Comparison of ENCODE assay signal across 26 cellular contexts in the genomic region with DNA sequence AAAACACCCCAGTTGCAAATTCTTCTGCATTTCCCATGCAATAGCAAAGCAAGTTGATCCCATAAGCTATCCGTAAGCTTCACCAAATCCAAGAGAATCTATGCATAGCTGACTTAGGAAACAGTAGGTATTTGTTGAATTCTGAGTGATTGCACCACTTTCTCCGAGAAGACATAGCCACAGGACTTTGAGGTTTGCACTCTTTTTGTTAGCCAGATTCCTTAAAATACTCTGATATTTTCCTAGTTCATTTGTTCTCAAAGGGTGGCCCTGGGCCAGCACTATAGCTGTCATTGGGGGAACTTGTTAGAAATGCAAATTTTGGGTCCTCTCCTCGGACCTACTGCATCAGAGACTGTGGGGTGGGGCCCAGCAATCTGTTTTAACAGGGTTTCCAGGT.
DNase-seq lines count a peak whose midpoint lies in the region; ATAC-seq and TF ChIP-seq lines count a peak whose summit lies in the region.
"Had no signal": no experiment of that assay in that cellular context is flagged by ENCODE, and none has a peak within 500 bp of the region (broad histone marks: within the 10 kb centered on the region; RNA-seq: fewer than 3 reads in every experiment).

No MANE protein-coding gene starts in this region.

- 44 to 50% methylated on average over 1 to 2 of the region's 3 CpGs for WGBS in mesodermal cell (ENCODE audit: insufficient coverage in 2 of 2), 2 experiments

- no peak for TF ChIP-seq CTCF in tibial artery (IDR thresholded peaks at IDR 0.05)

- H3K27me3 ChIP-seq in tibial artery, result no peaks in the 10 kb centered on the region
- H3K27me3 ChIP-seq: body of pancreas, heart left ventricle, Peyer's patch, upper lobe of left lung had no signal

- DNase-seq in SK-MEL-5 (ENCODE audit: low read depth, low spot score) (peak; percentile 48), dedifferentiated amniotic fluid mesenchymal stem cell (ENCODE audit: extremely low spot score) (peak; percentile 40), tibial artery (no peak), T1000 (lab: John Stamatoyannopoulos, UW) (no peak)
- DNase-seq in activated CD4-positive, alpha-beta T cell treated with anti-CD3 and anti-CD28 coated beads for 48 hours, result no peak
- DNase-seq: activated CD4-positive, alpha-beta T cell treated with anti-CD3 and anti-CD28 coated beads for 1 hour; activated CD8-positive, alpha-beta T cell treated with anti-CD3 and anti-CD28 coated beads for 36 hours; body of pancreas; Calu3; CD4-positive, CD25-positive, alpha-beta regulatory T cell; GDM1; HCEC 1CT; heart left ventricle; left ventricle myocardium inferior; MV-4-11; NCI-H146; NCI-H446; NCI-H774; Peyer's patch; psoas muscle; SHP77; stimulated activated CD4-positive, alpha-beta T cell treated with anti-CD3 and anti-CD28 coated beads, Interleukin-4, amount 100 ng/mL, for 4 hours; upper lobe of left lung had no signal

- H3K9me3 ChIP-seq in mesodermal cell (ENCODE audit: control insufficient read depth, low read length), result peaks cover 6% of the 10 kb centered on the region
- H3K9me3 ChIP-seq in tibial artery, result no peaks in the 10 kb centered on the region
- H3K9me3 ChIP-seq: body of pancreas, Peyer's patch, psoas muscle, upper lobe of left lung had no signal

- in situ Hi-C loops in SK-MEL-5 (cut with HindIII; ENCODE audit: low pct_unique_long_range_greater_than_20kb, low sequenced_read_pairs), result no loop called here

- H3K36me3 ChIP-seq in mesodermal cell (ENCODE audit: control insufficient read depth, insufficient read depth, low read length) (no peaks in the 10 kb centered on the region), tibial artery (no peaks in the 10 kb centered on the region)
- H3K36me3 ChIP-seq: heart left ventricle, left ventricle myocardium inferior, Peyer's patch, upper lobe of left lung had no signal

- H3K4me3 ChIP-seq in mesodermal cell (ENCODE audit: extremely low read depth, insufficient read depth, low read length, poor library complexity, severe bottlenecking) (no peak overlapping the region), tibial artery (no peak overlapping the region)
- H3K4me3 ChIP-seq: body of pancreas, heart left ventricle, left ventricle myocardium inferior, Peyer's patch, psoas muscle, upper lobe of left lung had no signal

- H3K4me1 ChIP-seq in mesodermal cell (ENCODE audit: control insufficient read depth, insufficient read depth, low read length, poor library complexity, severe bottlenecking), result peaks cover 21% of the 10 kb centered on the region
- H3K4me1 ChIP-seq in tibial artery, result peaks cover 0 to 63% (median 38%) of the 10 kb centered on the region in 4 donors
- H3K4me1 ChIP-seq: body of pancreas, left ventricle myocardium inferior, Peyer's patch, psoas muscle had no signal

- intact Hi-C loops in tibial artery (cut with DNase I; ENCODE audit: low total_unique reads), result no loop called here

- peak overlapping the region; percentile 51 for H3K27ac ChIP-seq in mesodermal cell (ENCODE audit: low read depth, low read length, severe bottlenecking)
- H3K27ac ChIP-seq in tibial artery, result peak overlapping the region; percentile 48 to 70
- H3K27ac ChIP-seq: body of pancreas, heart left ventricle, left ventricle myocardium inferior, Peyer's patch, psoas muscle, upper lobe of left lung had no signal

- no peak for ATAC-seq in HG03439 (IDR thresholded peaks at IDR 0.05; ENCODE audit: unreplicated experiment)
- ATAC-seq: activated CD8-positive, alpha-beta T cell treated with anti-CD3 and anti-CD28 coated beads for 36 hours; activated naive CD4-positive, alpha-beta T cell treated with anti-CD3 and anti-CD28 coated beads, Interleukin-2, amount 50 U/mL, for 72 hours; body of pancreas; heart left ventricle; psoas muscle had no signal

Comparison
In these comparisons a context has a peak if more than half of its experiments do, and no peak if none do; other contexts are left out.
1. DNase-seq: peak in SK-MEL-5 (single experiment) and dedifferentiated amniotic fluid mesenchymal stem cell (single experiment); none in tibial artery (0 of 2), activated CD4-positive, alpha-beta T cell treated with anti-CD3 and anti-CD28 coated beads for 48 hours (single experiment) and T1000 (single experiment).